Comparison of ENCODE assay signal across 11 cellular contexts in the genomic region with DNA sequence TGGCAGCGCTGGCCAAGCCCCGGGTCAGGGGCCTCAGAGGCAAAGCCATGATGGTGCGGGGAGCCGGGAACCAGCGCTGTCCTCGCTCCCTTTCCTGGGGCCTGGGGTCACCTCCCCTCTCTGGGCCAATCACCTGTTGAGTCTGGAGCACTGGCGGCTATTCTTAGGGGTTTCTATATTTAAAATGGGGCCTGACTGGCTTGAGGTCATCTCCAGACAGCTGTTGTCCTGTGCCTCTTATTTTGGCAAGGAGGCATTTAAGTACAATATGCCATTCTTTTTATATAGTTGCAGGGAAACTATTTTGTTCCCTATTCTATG. TPM values are rescaled to one million over a fixed set of nuclear protein-coding genes. Genes with fewer than 3 reads are reported as not detected.
DNase-seq lines count a peak whose midpoint lies in the region; TF ChIP-seq lines count a peak whose summit lies in the region.
"Had no signal": no experiment of that assay in that cellular context is flagged by ENCODE, and none has a peak within 500 bp of the region (broad histone marks: within the 10 kb centered on the region; RNA-seq: fewer than 3 reads in every experiment).

TSS of gene COX6A2 (minus strand) at position 84 of the 321 bp plus-strand sequence. CDS start at position 49, 35 bp downstream.

- POLR2A ChIA-PET in activated CD4-positive, alpha-beta memory T cell treated with anti-CD3 and anti-CD28 coated beads, Interleukin-2, amount 10 ng/mL, durations not matched to agents 7 days and 5 days (lab: Charles Lee) = no interaction called here
- POLR2A ChIA-PET in activated CD4-positive, alpha-beta memory T cell treated with anti-CD3 and anti-CD28 coated beads for 36 hours (lab: Charles Lee) = no interaction called here

- H3K27ac Mint-ChIP-seq in activated CD4-positive, alpha-beta memory T cell treated with anti-CD3 and anti-CD28 coated beads, Interleukin-2, amount 10 ng/mL, durations not matched to agents 7 days and 5 days = no peak within 1 kb of the TSS
- H3K27ac Mint-ChIP-seq in activated CD4-positive, alpha-beta memory T cell treated with anti-CD3 and anti-CD28 coated beads for 36 hours = no peak within 1 kb of the TSS

- H3K4me1 ChIP-seq in esophagus (ENCODE audit: control insufficient read depth in 2 of 2, insufficient read depth in 2 of 2, low read length in 1 of 2) (peaks cover 0 to 5% of the 10 kb centered on the region in 2 donors), tibial artery (peaks cover 0 to 9% (median 3%) of the 10 kb centered on the region in 4 donors)

- CTCF ChIA-PET in activated CD4-positive, alpha-beta memory T cell treated with anti-CD3 and anti-CD28 coated beads, Interleukin-2, amount 10 ng/mL, durations not matched to agents 7 days and 5 days (lab: Charles Lee) = interaction anchor here (1.0 to 1.9 kb wide), 3 partner anchors 14 to 70 kb away, joined by 3 to 9 read pairs (median 3); partner anchors contain the start of gene ZNF843
- CTCF ChIA-PET in activated CD4-positive, alpha-beta memory T cell treated with anti-CD3 and anti-CD28 coated beads for 36 hours (lab: Charles Lee) = interaction anchor here (1.6 kb wide), 1 partner anchor 15 kb away, joined by 6 read pairs; the partner anchor contains the start of gene ZNF843

- no peaks in the 10 kb centered on the region for H3K27me3 ChIP-seq in esophagus (ENCODE audit: control insufficient read depth in 1 of 2, insufficient read depth in 2 of 2, low read length in 2 of 2)
- peaks cover 0 to 14% of the 10 kb centered on the region in 2 donors for H3K27me3 ChIP-seq in tibial artery

- H3K4me1 Mint-ChIP-seq in activated CD4-positive, alpha-beta memory T cell treated with anti-CD3 and anti-CD28 coated beads, Interleukin-2, amount 10 ng/mL, durations not matched to agents 7 days and 5 days = peaks cover 28% of the 10 kb centered on the region
- peaks cover 8% of the 10 kb centered on the region for H3K4me1 Mint-ChIP-seq in activated CD4-positive, alpha-beta memory T cell treated with anti-CD3 and anti-CD28 coated beads for 36 hours (ENCODE audit: low read depth)

- no peak for DNase-seq in activated CD4-positive, alpha-beta memory T cell treated with anti-CD3 and anti-CD28 coated beads, Interleukin-2, amount 10 ng/mL, durations not matched to agents 7 days and 5 days
- no peak for DNase-seq in activated CD4-positive, alpha-beta memory T cell treated with anti-CD3 and anti-CD28 coated beads for 36 hours
- DNase-seq in myocyte (ENCODE audit: low read depth) = peak; percentile 93
- no peak for DNase-seq in tibial artery
- DNase-seq in stimulated activated CD4-positive, alpha-beta T cell treated with anti-CD3 and anti-CD28 coated beads, Interleukin-4, amount 100 ng/mL, for 24 hours = no peak
- DNase-seq in activated CD4-positive, alpha-beta T cell treated with anti-CD3 and anti-CD28 coated beads for 4 hours = no peak
- DNase-seq in superior temporal gyrus (ENCODE audit: extremely low spot score) = no peak
- DNase-seq: amniotic stem cell, occipital lobe had no signal

- H3K27ac ChIP-seq in esophagus (ENCODE audit: low read depth in 2 of 2, low read length in 1 of 2) (no peak within 1 kb of the TSS), tibial artery (peak within 1 kb of the TSS in 1 of 2 donors; percentile 60)

- H3K27me3 Mint-ChIP-seq in activated CD4-positive, alpha-beta memory T cell treated with anti-CD3 and anti-CD28 coated beads, Interleukin-2, amount 10 ng/mL, durations not matched to agents 7 days and 5 days = peaks cover 7% of the 10 kb centered on the region
- peaks cover 10% of the 10 kb centered on the region for H3K27me3 Mint-ChIP-seq in activated CD4-positive, alpha-beta memory T cell treated with anti-CD3 and anti-CD28 coated beads for 36 hours

- H3K4me3 ChIP-seq in esophagus (ENCODE audit: low read depth in 1 of 2, low read length in 2 of 2) (peak within 1 kb of the TSS; percentile 29 to 37), tibial artery (peak within 1 kb of the TSS; percentile 44 to 56)

- no peak for TF ChIP-seq CTCF in tibial artery (IDR thresholded peaks at IDR 0.05)

- H3K9me3 ChIP-seq in esophagus (ENCODE audit: control insufficient read depth in 2 of 2, insufficient read depth in 1 of 2, low read depth in 1 of 2, low read length in 1 of 2) = no peaks in the 10 kb centered on the region
- no peaks in the 10 kb centered on the region for H3K9me3 ChIP-seq in tibial artery

- H3K36me3 ChIP-seq in esophagus (ENCODE audit: control insufficient read depth in 2 of 2, insufficient read depth in 2 of 2, low read length in 1 of 2) = no peaks in the 10 kb centered on the region
- H3K36me3 ChIP-seq in tibial artery = no peaks in the 10 kb centered on the region

- 59 to 82% methylated on average over 4 to 7 of the region's 7 CpGs for WGBS in esophagus, 2 donors

- intact Hi-C loops in activated CD4-positive, alpha-beta memory T cell treated with anti-CD3 and anti-CD28 coated beads for 36 hours (cut with micrococcal nuclease) = no loop called here
- intact Hi-C loops in tibial artery (cut with DNase I; ENCODE audit: low total_unique reads) = no loop called here

- H3K4me3 Mint-ChIP-seq in activated CD4-positive, alpha-beta memory T cell treated with anti-CD3 and anti-CD28 coated beads, Interleukin-2, amount 10 ng/mL, durations not matched to agents 7 days and 5 days = peak within 1 kb of the TSS; percentile 35
- no peak within 1 kb of the TSS for H3K4me3 Mint-ChIP-seq in activated CD4-positive, alpha-beta memory T cell treated with anti-CD3 and anti-CD28 coated beads for 36 hours

- peaks cover 8% of the 10 kb centered on the region for H3K9me3 Mint-ChIP-seq in activated CD4-positive, alpha-beta memory T cell treated with anti-CD3 and anti-CD28 coated beads, Interleukin-2, amount 10 ng/mL, durations not matched to agents 7 days and 5 days
- H3K9me3 Mint-ChIP-seq in activated CD4-positive, alpha-beta memory T cell treated with anti-CD3 and anti-CD28 coated beads for 36 hours = no peaks in the 10 kb centered on the region

- peaks cover 9% of the 10 kb centered on the region for H3K36me3 Mint-ChIP-seq in activated CD4-positive, alpha-beta memory T cell treated with anti-CD3 and anti-CD28 coated beads, Interleukin-2, amount 10 ng/mL, durations not matched to agents 7 days and 5 days (ENCODE audit: low read depth)
- peaks cover 4% of the 10 kb centered on the region for H3K36me3 Mint-ChIP-seq in activated CD4-positive, alpha-beta memory T cell treated with anti-CD3 and anti-CD28 coated beads for 36 hours

RNA-seq across cellular contexts. Expression of gene COX6A2, which starts in this region (rescaled TPM):
- not detected for total RNA-seq in activated CD4-positive, alpha-beta memory T cell treated with anti-CD3 and anti-CD28 coated beads, Interleukin-2, amount 10 ng/mL, durations not matched to agents 7 days and 5 days
- not detected for total RNA-seq in activated CD4-positive, alpha-beta memory T cell treated with anti-CD3 and anti-CD28 coated beads for 36 hours
- under 1 TPM; 0.24 to 0.53 TPM for polyA plus RNA-seq in esophagus
- total RNA-seq in myocyte = 68.6 and 227 TPM in 2 replicates
- polyA plus RNA-seq in myocyte (2012) = 193 TPM
- total RNA-seq: A673, occipital lobe had no signal

Comparison
In these comparisons a context has a peak if more than half of its experiments do, and no peak if none do; other contexts are left out.
1. RNA of gene COX6A2 (total RNA-seq): 68.6 to 227 TPM in myocyte; not detected in activated CD4-positive, alpha-beta memory T cell treated with anti-CD3 and anti-CD28 coated beads, Interleukin-2, amount 10 ng/mL, durations not matched to agents 7 days and 5 days and not detected in activated CD4-positive, alpha-beta memory T cell treated with anti-CD3 and anti-CD28 coated beads for 36 hours; every median in the first group is over 10 times any median in the second.